Comparison of ENCODE assay signal across 8 cellular contexts in the genomic region with DNA sequence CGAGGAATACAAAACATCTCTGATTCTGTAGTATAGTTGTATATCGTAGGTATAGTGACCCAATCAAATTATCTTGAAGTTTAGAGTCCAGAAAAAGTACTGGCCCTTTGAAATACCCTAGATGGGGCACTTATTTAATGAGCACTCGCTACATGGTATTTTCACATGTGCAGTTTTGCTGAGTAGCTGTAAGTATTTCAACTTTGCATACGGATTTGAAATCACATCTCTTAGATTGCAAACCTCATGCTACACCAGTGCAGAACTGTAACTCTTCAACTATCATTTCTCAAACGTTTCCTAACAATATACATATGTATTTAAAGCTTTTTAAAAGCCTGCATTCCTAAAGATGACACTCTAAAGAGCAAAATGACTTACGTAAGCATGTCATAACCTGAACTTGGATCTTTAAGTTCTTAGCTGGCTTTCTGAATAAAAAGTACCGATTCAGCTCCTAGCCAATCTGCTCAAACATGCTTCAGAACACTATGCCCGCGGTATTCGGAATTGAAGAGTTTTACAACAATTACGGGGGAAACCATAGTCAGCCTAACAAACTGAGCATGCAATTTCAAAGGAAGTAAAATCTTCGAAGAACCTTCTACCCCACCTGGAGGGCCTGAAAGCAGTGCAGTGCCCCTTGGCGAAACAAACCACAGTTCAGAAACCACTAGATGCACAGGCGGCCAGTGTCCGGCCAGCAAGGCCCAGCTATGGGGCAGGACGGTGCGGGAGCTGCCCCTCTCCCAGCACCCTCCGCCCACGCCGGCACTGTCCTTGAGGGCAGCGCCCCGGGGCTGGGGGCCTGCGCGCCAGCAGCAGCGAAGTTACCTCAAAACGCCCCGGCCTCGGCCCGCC. TPM values are rescaled to one million over a fixed set of nuclear protein-coding genes. Genes with fewer than 3 reads are reported as not detected.
DNase-seq lines count a peak whose midpoint lies in the region; ATAC-seq and TF ChIP-seq lines count a peak whose summit lies in the region.

No MANE protein-coding gene starts in this region.

- no peak for TF ChIP-seq POLR2A in transverse colon (IDR thresholded peaks at IDR 0.05)

- POLR2A ChIA-PET in CD8-positive, alpha-beta memory T cell (lab: Charles Lee) = no interaction called here
- POLR2A ChIA-PET in WTC11 (lab: Charles Lee) = interaction anchor here (1.1 kb wide), 1 partner anchor 95 kb away, joined by 3 read pairs; no protein-coding TSS in a partner anchor

- CTCF ChIA-PET in CD8-positive, alpha-beta memory T cell (lab: Charles Lee) = interaction anchor here (0.9 to 1.5 kb wide), 3 partner anchors 13 to 480 kb away, joined by 3 to 4 read pairs (median 3); a partner anchor contains a TSS
- CTCF ChIA-PET in WTC11 (lab: Charles Lee) = no interaction called here

- peak overlapping the region; percentile 72 for H3K27ac ChIP-seq in CD8-positive, alpha-beta memory T cell (ENCODE audit: low read depth, low read length)
- peak overlapping the region; percentile 94 for H3K27ac ChIP-seq in esophagus (ENCODE audit: low read depth in 2 of 2, low read length in 1 of 2)
- peak overlapping the region; percentile 16 for H3K27ac ChIP-seq in muscle layer of duodenum (ENCODE audit: low read length)
- peak overlapping the region; percentile 92 to 96 (median 92) for H3K27ac ChIP-seq in transverse colon

- no peak for TF ChIP-seq EP300 in transverse colon (IDR thresholded peaks at IDR 0.05; ENCODE audit: low read depth)

- no peaks in the 10 kb centered on the region for H3K36me3 ChIP-seq in CD8-positive, alpha-beta memory T cell (ENCODE audit: insufficient read depth, low read length)
- H3K36me3 ChIP-seq in esophagus (ENCODE audit: control insufficient read depth in 2 of 2, insufficient read depth in 2 of 2, low read length in 1 of 2) = peaks cover 0 to 2% of the 10 kb centered on the region in 2 donors
- peaks cover 3 to 6% of the 10 kb centered on the region in 2 donors for H3K36me3 ChIP-seq in muscle layer of duodenum (ENCODE audit: control insufficient read depth in 1 of 2, insufficient read depth in 2 of 2, low read length in 2 of 2)
- H3K36me3 ChIP-seq in transverse colon = no peaks in the 10 kb centered on the region

- TF ChIP-seq CTCF in GM20000 (IDR thresholded peaks at IDR 0.05; ENCODE audit: extremely low read depth, missing control alignments) = no peak
- TF ChIP-seq CTCF in WTC11 (IDR thresholded peaks at IDR 0.05) = no peak
- TF ChIP-seq CTCF in transverse colon (IDR thresholded peaks at IDR 0.05) = no peak

- H3K4me1 ChIP-seq in CD8-positive, alpha-beta memory T cell (ENCODE audit: insufficient read depth, low read length) = peaks cover 10% of the 10 kb centered on the region
- H3K4me1 ChIP-seq in esophagus (ENCODE audit: control insufficient read depth in 2 of 2, insufficient read depth in 2 of 2, low read length in 1 of 2) = no peaks in the 10 kb centered on the region
- peaks cover 3 to 9% of the 10 kb centered on the region in 2 donors for H3K4me1 ChIP-seq in muscle layer of duodenum (ENCODE audit: control insufficient read depth in 1 of 2, insufficient read depth in 2 of 2, low read length in 2 of 2)
- peaks cover 9 to 31% (median 12%) of the 10 kb centered on the region in 4 donors for H3K4me1 ChIP-seq in transverse colon

- peaks cover 11 to 21% of the 10 kb centered on the region in 2 donors for H3K27me3 Mint-ChIP-seq in CD8-positive, alpha-beta memory T cell
- peaks cover 9% of the 10 kb centered on the region for H3K27me3 Mint-ChIP-seq in WTC11 (ENCODE audit: low read depth)

- ATAC-seq in HG03520 (IDR thresholded peaks at IDR 0.05; ENCODE audit: unreplicated experiment) = peak; percentile 23
- no peak; the same call in 1 of the 2 replicates for ATAC-seq in WTC11

- H3K4me3 ChIP-seq in CD8-positive, alpha-beta memory T cell (ENCODE audit: low read length) = peak overlapping the region; percentile 51
- peak overlapping the region; percentile 75 to 97 for H3K4me3 ChIP-seq in esophagus (ENCODE audit: low read depth in 1 of 2, low read length in 2 of 2)
- H3K4me3 ChIP-seq in muscle layer of duodenum (ENCODE audit: low read depth in 1 of 2, low read length in 2 of 2) = peak overlapping the region; percentile 64 to 92
- peak overlapping the region; percentile 55 to 90 (median 84) for H3K4me3 ChIP-seq in transverse colon

- H3K27ac Mint-ChIP-seq in CD8-positive, alpha-beta memory T cell = peak overlapping the region; percentile 62 to 94 (median 78)
- H3K27ac Mint-ChIP-seq in WTC11 = no peak overlapping the region

- H3K27me3 ChIP-seq in CD8-positive, alpha-beta memory T cell (ENCODE audit: insufficient read depth, low read length, poor library complexity, severe bottlenecking) = no peaks in the 10 kb centered on the region
- no peaks in the 10 kb centered on the region for H3K27me3 ChIP-seq in esophagus (ENCODE audit: control insufficient read depth in 1 of 2, insufficient read depth in 2 of 2, low read length in 2 of 2)
- no peaks in the 10 kb centered on the region for H3K27me3 ChIP-seq in muscle layer of duodenum (ENCODE audit: low read depth, low read length)
- peaks cover 26% of the 10 kb centered on the region for H3K27me3 ChIP-seq in transverse colon

- in situ Hi-C loops in transverse colon (cut with MboI; ENCODE audit: low pct_ligation_motif_present in 1 of 4, low pct_unique_long_range_greater_than_20kb in 1 of 4, low sequenced_read_pairs in 3 of 4) = loop anchor here in 1 of 4 donors (25.0 kb wide), 1 partner anchor 319 kb away; a partner anchor contains a TSS

- H3K4me1 Mint-ChIP-seq in CD8-positive, alpha-beta memory T cell = peaks cover 26 to 39% (median 33%) of the 10 kb centered on the region in 3 donors
- peaks cover 8% of the 10 kb centered on the region for H3K4me1 Mint-ChIP-seq in WTC11

- H3K4me3 Mint-ChIP-seq in CD8-positive, alpha-beta memory T cell = peak overlapping the region; percentile 89 to 97 (median 93)
- no peak overlapping the region; the same call in 1 of the 2 replicates for H3K4me3 Mint-ChIP-seq in WTC11

- H3K36me3 Mint-ChIP-seq in CD8-positive, alpha-beta memory T cell = peaks cover 0 to 29% (median 8%) of the 10 kb centered on the region in 3 donors
- peaks cover 15% of the 10 kb centered on the region for H3K36me3 Mint-ChIP-seq in WTC11

- no peaks in the 10 kb centered on the region for H3K9me3 ChIP-seq in CD8-positive, alpha-beta memory T cell (ENCODE audit: low read length)
- H3K9me3 ChIP-seq in esophagus (ENCODE audit: control insufficient read depth in 2 of 2, insufficient read depth in 1 of 2, low read depth in 1 of 2, low read length in 1 of 2) = no peaks in the 10 kb centered on the region
- no peaks in the 10 kb centered on the region for H3K9me3 ChIP-seq in muscle layer of duodenum (ENCODE audit: control insufficient read depth in 1 of 2, low read length in 2 of 2)
- no peaks in the 10 kb centered on the region for H3K9me3 ChIP-seq in transverse colon

- DNase-seq in CD8-positive, alpha-beta memory T cell = peak in 1 of 5 donors; percentile 33
- DNase-seq in GM20000 (ENCODE audit: low spot score) = peak; percentile 25
- no peak for DNase-seq in WTC11 (ENCODE audit: low spot score)
- peak; percentile 22 for DNase-seq in transverse colon
- no peak for DNase-seq in NCI-H2081 treated with DMSO at 0.1 percent for 48 hours (lab: John Stamatoyannopoulos, UW)

- WGBS in esophagus, 2 donors = 5 to 7% methylated on average over 27 to 29 of the region's 29 CpGs
- 4 to 13% methylated on average over 10 to 29 of the region's 29 CpGs for WGBS in transverse colon (ENCODE audit: low coverage in 1 of 2), 2 donors

- H3K9me3 Mint-ChIP-seq in CD8-positive, alpha-beta memory T cell = no peaks in the 10 kb centered on the region
- H3K9me3 Mint-ChIP-seq in WTC11 = no peaks in the 10 kb centered on the region

- intact Hi-C loops in transverse colon (cut with DNase I; ENCODE audit: low total_unique reads) = no loop called here

TF ChIP-seq in WTC11, 78 proteins besides CTCF, POLR2A, EP300 and RAD21 (continues in another document):
- TF ChIP-seq, protein P1, sequence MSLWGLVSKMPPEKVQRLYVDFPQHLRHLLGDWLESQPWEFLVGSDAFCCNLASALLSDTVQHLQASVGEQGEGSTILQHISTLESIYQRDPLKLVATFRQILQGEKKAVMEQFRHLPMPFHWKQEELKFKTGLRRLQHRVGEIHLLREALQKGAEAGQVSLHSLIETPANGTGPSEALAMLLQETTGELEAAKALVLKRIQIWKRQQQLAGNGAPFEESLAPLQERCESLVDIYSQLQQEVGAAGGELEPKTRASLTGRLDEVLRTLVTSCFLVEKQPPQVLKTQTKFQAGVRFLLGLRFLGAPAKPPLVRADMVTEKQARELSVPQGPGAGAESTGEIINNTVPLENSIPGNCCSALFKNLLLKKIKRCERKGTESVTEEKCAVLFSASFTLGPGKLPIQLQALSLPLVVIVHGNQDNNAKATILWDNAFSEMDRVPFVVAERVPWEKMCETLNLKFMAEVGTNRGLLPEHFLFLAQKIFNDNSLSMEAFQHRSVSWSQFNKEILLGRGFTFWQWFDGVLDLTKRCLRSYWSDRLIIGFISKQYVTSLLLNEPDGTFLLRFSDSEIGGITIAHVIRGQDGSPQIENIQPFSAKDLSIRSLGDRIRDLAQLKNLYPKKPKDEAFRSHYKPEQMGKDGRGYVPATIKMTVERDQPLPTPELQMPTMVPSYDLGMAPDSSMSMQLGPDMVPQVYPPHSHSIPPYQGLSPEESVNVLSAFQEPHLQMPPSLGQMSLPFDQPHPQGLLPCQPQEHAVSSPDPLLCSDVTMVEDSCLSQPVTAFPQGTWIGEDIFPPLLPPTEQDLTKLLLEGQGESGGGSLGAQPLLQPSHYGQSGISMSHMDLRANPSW (CRISPR knock-in tag; conservative IDR thresholded peaks at IDR 0.05; ENCODE audit: low read depth) = no peak

RNA-seq across cellular contexts. Expression of a gene that starts 0.9 kb away (rescaled TPM):
- 100 to 1,000 TPM in 1 of 2 experiments, 10 to 100 TPM in 1; 99.8 to 101 TPM for total RNA-seq in CD8-positive, alpha-beta memory T cell
- polyA plus RNA-seq in CD8-positive, alpha-beta memory T cell = 27.2 TPM
- total RNA-seq in WTC11 (2021) (77.4 to 83.9 TPM (median 80.8 TPM) in 3 replicates), transverse colon (10 to 100 TPM; 21.7 to 83.8 (median 42.0) TPM)
- 10 to 100 TPM; 39.5 to 58.6 TPM for polyA plus RNA-seq in esophagus

RNA-seq across cellular contexts. Expression of a gene that starts 13.5 kb away (rescaled TPM):
- total RNA-seq in CD8-positive, alpha-beta memory T cell = 1 to 10 TPM in 1 of 2 experiments, under 1 TPM in 1; 0.60 to 1.4 TPM
- polyA plus RNA-seq in CD8-positive, alpha-beta memory T cell = 0.06 TPM
- total RNA-seq in WTC11 (2021) (not detected in 3 replicates), transverse colon (1 to 10 TPM in 1 of 4 donors, under 1 TPM in 1, not detected in 2; under 0.01 to 2.5 TPM)
- under 1 TPM; 0.05 to 0.14 TPM for polyA plus RNA-seq in esophagus

Comparison
In these comparisons a context has a peak if more than half of its experiments do, and no peak if none do; other contexts are left out.
1. DNase-seq: peak in GM20000 (single experiment) and transverse colon (single experiment); none in WTC11 (single experiment) and NCI-H2081 treated with DMSO at 0.1 percent for 48 hours (single experiment).
2. H3K27ac ChIP-seq: peak in every context shown above with its lines; median percentile 94 in esophagus; 92 in transverse colon; 72 in CD8-positive, alpha-beta memory T cell; 16 in muscle layer of duodenum.
3. Peak in every context shown above with its lines, with median percentiles within 50 percentile points of each other: H3K4me3 ChIP-seq.